Comparison of ENCODE assay signal across 2 cellular contexts in genomic region chr2:193885419-193885818, GRCh38.
TF ChIP-seq lines count a peak whose summit lies in the region.

No MANE protein-coding gene starts in this region.

TF ChIP-seq in HepG2, 621 proteins besides CTCF, POLR2A, EP300 and RAD21 (continued from another document):
- TF ChIP-seq ZBTB2 (CRISPR knock-in tag; IDR thresholded peaks at IDR 0.05; ENCODE audit: low read depth) = no peak
- no peak for TF ChIP-seq ZNF629 (CRISPR knock-in tag; conservative IDR thresholded peaks at IDR 0.05)
- no peak for TF ChIP-seq PITX1 (CRISPR knock-in tag; IDR thresholded peaks at IDR 0.05)
- TF ChIP-seq, protein P1, sequence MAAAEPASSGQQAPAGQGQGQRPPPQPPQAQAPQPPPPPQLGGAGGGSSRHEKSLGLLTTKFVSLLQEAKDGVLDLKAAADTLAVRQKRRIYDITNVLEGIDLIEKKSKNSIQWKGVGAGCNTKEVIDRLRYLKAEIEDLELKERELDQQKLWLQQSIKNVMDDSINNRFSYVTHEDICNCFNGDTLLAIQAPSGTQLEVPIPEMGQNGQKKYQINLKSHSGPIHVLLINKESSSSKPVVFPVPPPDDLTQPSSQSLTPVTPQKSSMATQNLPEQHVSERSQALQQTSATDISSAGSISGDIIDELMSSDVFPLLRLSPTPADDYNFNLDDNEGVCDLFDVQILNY (CRISPR knock-in tag; conservative IDR thresholded peaks at IDR 0.05) = no peak
- TF ChIP-seq, protein P2, sequence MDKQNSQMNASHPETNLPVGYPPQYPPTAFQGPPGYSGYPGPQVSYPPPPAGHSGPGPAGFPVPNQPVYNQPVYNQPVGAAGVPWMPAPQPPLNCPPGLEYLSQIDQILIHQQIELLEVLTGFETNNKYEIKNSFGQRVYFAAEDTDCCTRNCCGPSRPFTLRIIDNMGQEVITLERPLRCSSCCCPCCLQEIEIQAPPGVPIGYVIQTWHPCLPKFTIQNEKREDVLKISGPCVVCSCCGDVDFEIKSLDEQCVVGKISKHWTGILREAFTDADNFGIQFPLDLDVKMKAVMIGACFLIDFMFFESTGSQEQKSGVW (CRISPR knock-in tag; IDR thresholded peaks at IDR 0.05; ENCODE audit: borderline replicate concordance) = no peak
- TF ChIP-seq KAT8 (CRISPR knock-in tag; IDR thresholded peaks at IDR 0.05) = no peak

TF ChIP-seq in endothelial cell of umbilical vein, 7 proteins besides CTCF, POLR2A, EP300 and RAD21 (continued from another document):
- TF ChIP-seq POLR2AphosphoS5 (IDR thresholded peaks at IDR 0.05; ENCODE audit: insufficient read depth, low read depth, low read length) (no peak), MYC (IDR thresholded peaks at IDR 0.05; ENCODE audit: low read depth, low read length) (no peak), EZH2 (IDR thresholded peaks at IDR 0.05; ENCODE audit: borderline replicate concordance, low read depth, low read length, severe bottlenecking) (no peak), GATA2 (IDR thresholded peaks at IDR 0.05; ENCODE audit: insufficient read depth, insufficient read length, low read depth, low read length) (no peak), JUN (IDR thresholded peaks at IDR 0.05; ENCODE audit: borderline replicate concordance, insufficient read depth, insufficient read length, low read depth) (no peak), FOS (IDR thresholded peaks at IDR 0.05; ENCODE audit: borderline replicate concordance, insufficient read depth, low read length) (no peak)
TF ChIP-seq in endothelial cell of umbilical vein: peak in this region for 0.
